24 cellular contexts compared by ENCODE assay signal in the genomic region with DNA sequence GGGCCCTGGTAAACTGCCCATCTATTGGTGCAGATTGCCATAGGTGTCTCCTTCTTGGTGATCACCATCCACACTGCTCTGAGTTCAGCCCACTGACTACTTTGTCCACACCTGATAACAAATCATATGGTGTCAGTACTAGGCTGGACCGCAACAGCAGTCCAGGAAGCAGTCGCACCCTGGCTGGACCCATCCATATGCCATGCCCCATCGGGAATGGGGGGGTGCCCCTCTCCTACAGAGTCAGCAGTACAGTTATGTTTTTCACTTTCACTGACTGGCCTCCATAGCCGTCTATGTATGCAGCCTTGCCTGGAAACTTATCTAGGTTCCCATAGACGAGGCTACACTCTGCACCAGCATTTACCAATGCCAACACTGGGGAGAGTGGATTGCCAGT.
A peak's percentile ranks its signal among the peaks of the same experiment; 100 is the strongest.
DNase-seq lines count a peak whose midpoint lies in the region; ATAC-seq and TF ChIP-seq lines count a peak whose summit lies in the region.
"Had no signal": no experiment of that assay in that cellular context is flagged by ENCODE, and none has a peak within 500 bp of the region (broad histone marks: within the 10 kb centered on the region; RNA-seq: fewer than 3 reads in every experiment).

No MANE protein-coding gene starts in this region.

- BruUV-seq in PC-3 (replicated peaks; lab: Mats Ljungman, UMichigan) = no TSS peak

- H2AFZ ChIP-seq in PC-3 (ENCODE audit: low read length) = no peak overlapping the region

- no peak for DNase-seq in PC-3
- DNase-seq in RWPE2 (ENCODE audit: low spot score) = no peak
- DNase-seq in chondrocyte (ENCODE audit: low spot score) = peak; percentile 61
- no peak for DNase-seq in superior temporal gyrus (ENCODE audit: extremely low spot score)
- DNase-seq: 8988T; ACHN; BE2C; C1 segment of cervical spinal cord; CD4-positive, CD25-positive, alpha-beta regulatory T cell; CD8-positive, alpha-beta memory T cell; COR-L47; DMS 273 treated with DMSO at 0.1 percent for 48 hours; DMS153; DMS53; DMS79; DND-41; EL; GDM1 had no signal

- H3K9me3 Mint-ChIP-seq in chondrocyte (ENCODE audit: low read depth) = peaks cover 7% of the 10 kb centered on the region
- H3K9me3 Mint-ChIP-seq in activated T-helper 17 cell treated with anti-CD3 and anti-CD28 coated beads, Interleukin-2, amount 50 U/mL, for 72 hours = peaks cover 12% of the 10 kb centered on the region

- H3K27me3 ChIP-seq in PC-3 (ENCODE audit: low read length) (no peaks in the 10 kb centered on the region), RWPE2 (ENCODE audit: insufficient read depth, poor library complexity, severe bottlenecking) (no peaks in the 10 kb centered on the region)
- H3K27me3 ChIP-seq: BE2C, BLaER1 had no signal

- POLR2A ChIA-PET in PC-3 (lab: Charles Lee; ENCODE audit: unreplicated experiment) = no interaction called here

- H3K36me3 Mint-ChIP-seq in chondrocyte (ENCODE audit: low read depth) = no peaks in the 10 kb centered on the region
- no peaks in the 10 kb centered on the region for H3K36me3 Mint-ChIP-seq in activated T-helper 17 cell treated with anti-CD3 and anti-CD28 coated beads, Interleukin-2, amount 50 U/mL, for 72 hours (ENCODE audit: low read depth)
- H3K36me3 Mint-ChIP-seq: CD14-positive monocyte; CD4-positive, alpha-beta memory T cell; CD4-positive, CD25-positive, alpha-beta regulatory T cell; CD8-positive, alpha-beta memory T cell had no signal

- CTCF ChIA-PET in PC-3 (lab: Charles Lee) = no interaction called here

- peaks cover 11% of the 10 kb centered on the region for H3F3A ChIP-seq in PC-3 (ENCODE audit: low read length, unreplicated experiment)

- ATAC-seq in PC-3 (no peak), RWPE2 (ENCODE audit: low read depth) (no peak), GM19035 (IDR thresholded peaks at IDR 0.05; ENCODE audit: unreplicated experiment) (no peak)
- no peak for ATAC-seq in activated T-helper 17 cell treated with anti-CD3 and anti-CD28 coated beads, Interleukin-2, amount 50 U/mL, for 72 hours (replicated peaks)
- ATAC-seq: GM12878 had no signal

- no peaks in the 10 kb centered on the region for H3K79me2 ChIP-seq in PC-3 (ENCODE audit: low read length)

- H3K27ac ChIP-seq in PC-3 (ENCODE audit: low read length) = peak overlapping the region; percentile 94
- H3K27ac ChIP-seq in RWPE2 (ENCODE audit: poor library complexity, severe bottlenecking) = peak overlapping the region; percentile 43
- H3K27ac ChIP-seq: BLaER1 had no signal

- H3K4me2 ChIP-seq in PC-3 (ENCODE audit: low read length) = no peak overlapping the region
- H3K4me2 ChIP-seq: BLaER1 had no signal

- intact Hi-C loops in PC-3 (cut with micrococcal nuclease) = no loop called here

- no peak overlapping the region for H3K4me3 Mint-ChIP-seq in chondrocyte (ENCODE audit: unreplicated experiment)
- no peak overlapping the region for H3K4me3 Mint-ChIP-seq in activated T-helper 17 cell treated with anti-CD3 and anti-CD28 coated beads, Interleukin-2, amount 50 U/mL, for 72 hours
- H3K4me3 Mint-ChIP-seq: CD14-positive monocyte; CD4-positive, alpha-beta memory T cell; CD4-positive, CD25-positive, alpha-beta regulatory T cell; CD8-positive, alpha-beta memory T cell had no signal

- H3K4me3 ChIP-seq in PC-3 (ENCODE audit: low read length) (no peak overlapping the region), RWPE2 (ENCODE audit: severe bottlenecking) (no peak overlapping the region)
- H3K4me3 ChIP-seq: BLaER1, GM12878 had no signal

- H3K36me3 ChIP-seq in PC-3 (ENCODE audit: low read depth, low read length) = no peaks in the 10 kb centered on the region
- no peaks in the 10 kb centered on the region for H3K36me3 ChIP-seq in RWPE2 (ENCODE audit: low read depth)
- H3K36me3 ChIP-seq: BE2C, BLaER1 had no signal

- H3K4me1 ChIP-seq in PC-3 (ENCODE audit: insufficient read depth, low read length) = peaks cover 53% of the 10 kb centered on the region
- peaks cover 34% of the 10 kb centered on the region for H3K4me1 ChIP-seq in RWPE2 (ENCODE audit: insufficient read depth, poor library complexity, severe bottlenecking)
- H3K4me1 ChIP-seq: BE2C, BLaER1 had no signal

- H3K9me3 ChIP-seq in PC-3 (ENCODE audit: low read length) (no peaks in the 10 kb centered on the region), RWPE2 (ENCODE audit: severe bottlenecking) (no peaks in the 10 kb centered on the region)
- H3K9me3 ChIP-seq: BE2C had no signal

- H3K9me2 ChIP-seq in PC-3 (replicated peaks; ENCODE audit: low read length) = no peaks in the 10 kb centered on the region

- H3K4me1 Mint-ChIP-seq in chondrocyte (ENCODE audit: low read depth) = no peaks in the 10 kb centered on the region
- H3K4me1 Mint-ChIP-seq in activated T-helper 17 cell treated with anti-CD3 and anti-CD28 coated beads, Interleukin-2, amount 50 U/mL, for 72 hours = no peaks in the 10 kb centered on the region
- H3K4me1 Mint-ChIP-seq: CD14-positive monocyte; CD4-positive, alpha-beta memory T cell; CD4-positive, CD25-positive, alpha-beta regulatory T cell; CD8-positive, alpha-beta memory T cell had no signal

- no peak overlapping the region for H3K27ac Mint-ChIP-seq in chondrocyte (ENCODE audit: unreplicated experiment)
- H3K27ac Mint-ChIP-seq in activated T-helper 17 cell treated with anti-CD3 and anti-CD28 coated beads, Interleukin-2, amount 50 U/mL, for 72 hours = no peak overlapping the region
- H3K27ac Mint-ChIP-seq: CD14-positive monocyte; CD4-positive, alpha-beta memory T cell; CD4-positive, CD25-positive, alpha-beta regulatory T cell; CD8-positive, alpha-beta memory T cell had no signal

- no peaks in the 10 kb centered on the region for H3K27me3 Mint-ChIP-seq in chondrocyte (ENCODE audit: low read depth)
- H3K27me3 Mint-ChIP-seq in activated T-helper 17 cell treated with anti-CD3 and anti-CD28 coated beads, Interleukin-2, amount 50 U/mL, for 72 hours = no peaks in the 10 kb centered on the region
- H3K27me3 Mint-ChIP-seq: CD4-positive, alpha-beta memory T cell; CD4-positive, CD25-positive, alpha-beta regulatory T cell; CD8-positive, alpha-beta memory T cell had no signal

- no peak for TF ChIP-seq CTCF in PC-3 (conservative IDR thresholded peaks at IDR 0.05; ENCODE audit: low read depth, low read length)
- no peak for TF ChIP-seq CTCF in RWPE2 (IDR thresholded peaks at IDR 0.05; ENCODE audit: poor library complexity, severe bottlenecking)
- TF ChIP-seq CTCF in chondrocyte (IDR thresholded peaks at IDR 0.05) = no peak

- no peak overlapping the region for H3K9ac ChIP-seq in PC-3 (ENCODE audit: low read length)
- H3K9ac ChIP-seq: BLaER1 had no signal

- no peaks in the 10 kb centered on the region for H4K20me1 ChIP-seq in PC-3 (ENCODE audit: low read length)
- H4K20me1 ChIP-seq: BLaER1 had no signal
